In genomic region chr5:98929982-98930355, GRCh38 we compare ENCODE assay signal across 1 cellular context.
TF ChIP-seq lines count a peak whose summit lies in the region.

No MANE protein-coding gene starts in this region.

TF ChIP-seq in H1, 55 proteins besides CTCF, POLR2A, EP300 and RAD21:
- no peak for TF ChIP-seq CEBPB (IDR thresholded peaks at IDR 0.05; ENCODE audit: low read depth, low read length)
- no peak for TF ChIP-seq BCL11A (IDR thresholded peaks at IDR 0.05; ENCODE audit: low read depth in 2 of 2, low read length in 2 of 2)
- TF ChIP-seq, protein P1, sequence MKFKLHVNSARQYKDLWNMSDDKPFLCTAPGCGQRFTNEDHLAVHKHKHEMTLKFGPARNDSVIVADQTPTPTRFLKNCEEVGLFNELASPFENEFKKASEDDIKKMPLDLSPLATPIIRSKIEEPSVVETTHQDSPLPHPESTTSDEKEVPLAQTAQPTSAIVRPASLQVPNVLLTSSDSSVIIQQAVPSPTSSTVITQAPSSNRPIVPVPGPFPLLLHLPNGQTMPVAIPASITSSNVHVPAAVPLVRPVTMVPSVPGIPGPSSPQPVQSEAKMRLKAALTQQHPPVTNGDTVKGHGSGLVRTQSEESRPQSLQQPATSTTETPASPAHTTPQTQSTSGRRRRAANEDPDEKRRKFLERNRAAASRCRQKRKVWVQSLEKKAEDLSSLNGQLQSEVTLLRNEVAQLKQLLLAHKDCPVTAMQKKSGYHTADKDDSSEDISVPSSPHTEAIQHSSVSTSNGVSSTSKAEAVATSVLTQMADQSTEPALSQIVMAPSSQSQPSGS (IDR thresholded peaks at IDR 0.05; ENCODE audit: low read length), result no peak
- no peak for TF ChIP-seq RFX5 (IDR thresholded peaks at IDR 0.05; ENCODE audit: borderline replicate concordance, low read depth, low read length)
- no peak for TF ChIP-seq JUN (IDR thresholded peaks at IDR 0.05; ENCODE audit: low read depth, low read length)
- no peak for TF ChIP-seq TBP (IDR thresholded peaks at IDR 0.05; ENCODE audit: low read depth, low read length)
- no peak for TF ChIP-seq SIRT6 (IDR thresholded peaks at IDR 0.05; ENCODE audit: low read length)
- TF ChIP-seq TAF7 (optimal IDR thresholded peaks at IDR 0.05; ENCODE audit: borderline replicate concordance, low read depth, low read length), result no peak
- TF ChIP-seq HDAC6 (IDR thresholded peaks at IDR 0.05; ENCODE audit: low read depth, low read length), result no peak
- TF ChIP-seq SRF (IDR thresholded peaks at IDR 0.05; ENCODE audit: low read depth, low read length), result no peak
- TF ChIP-seq BACH1 (IDR thresholded peaks at IDR 0.05; ENCODE audit: low read length), result no peak
- no peak for TF ChIP-seq CBX8 (IDR thresholded peaks at IDR 0.05; ENCODE audit: borderline replicate concordance, low read depth, low read length)
- no peak for TF ChIP-seq SUZ12 (IDR thresholded peaks at IDR 0.05; ENCODE audit: low read length)
- no peak for TF ChIP-seq HDAC2 (IDR thresholded peaks at IDR 0.05; ENCODE audit: borderline replicate concordance in 1 of 2, low read depth in 2 of 2, low read length in 2 of 2)
- no peak for TF ChIP-seq RNF2 (IDR thresholded peaks at IDR 0.05; ENCODE audit: borderline replicate concordance, low read depth, low read length, missing control alignments, poor library complexity, severe bottlenecking)
- TF ChIP-seq SIX5 (IDR thresholded peaks at IDR 0.05; ENCODE audit: low read depth, low read length), result no peak
- no peak for TF ChIP-seq NANOG (IDR thresholded peaks at IDR 0.05; ENCODE audit: insufficient read depth, low read depth, low read length, poor library complexity, severe bottlenecking)
